Comparison of ENCODE assay signal across 16 cellular contexts in the genomic region with DNA sequence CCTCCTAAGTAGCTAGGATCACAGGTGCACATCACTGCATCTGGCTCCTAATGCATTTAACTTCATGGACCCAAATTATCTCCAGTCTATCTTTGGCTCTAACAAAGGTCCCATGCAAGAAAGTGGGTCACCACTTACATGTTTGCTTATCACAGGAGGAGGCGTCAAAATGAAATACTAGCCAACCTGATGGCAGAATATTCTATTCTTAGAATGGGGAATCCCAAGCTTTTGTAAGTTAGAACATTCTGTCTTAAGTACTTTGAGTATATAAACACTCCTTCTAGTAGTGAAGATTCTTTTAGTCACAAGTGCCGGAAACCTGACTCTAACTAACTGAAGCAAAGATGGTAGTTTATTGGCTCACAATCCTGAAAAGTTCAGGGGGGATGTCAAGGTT.
A peak's percentile ranks its signal among the peaks of the same experiment; 100 is the strongest.
DNase-seq lines count a peak whose midpoint lies in the region; ATAC-seq and TF ChIP-seq lines count a peak whose summit lies in the region.
"Had no signal": no experiment of that assay in that cellular context is flagged by ENCODE, and none has a peak within 500 bp of the region (broad histone marks: within the 10 kb centered on the region; RNA-seq: fewer than 3 reads in every experiment).

No MANE protein-coding gene starts in this region.

- H3K4me1 ChIP-seq in ascending aorta, result peaks cover 3 to 16% of the 10 kb centered on the region in 2 donors
- H3K4me1 ChIP-seq in heart left ventricle, result peaks cover 0 to 36% (median 19%) of the 10 kb centered on the region in 12 donors
- peaks cover 4 to 12% of the 10 kb centered on the region in 2 donors for H3K4me1 ChIP-seq in lung (ENCODE audit: control insufficient read depth in 2 of 2, insufficient read depth in 2 of 2, low read length in 2 of 2)
- H3K4me1 ChIP-seq in suprapubic skin, result peaks cover 14% of the 10 kb centered on the region

- H3K4me3 ChIP-seq in ascending aorta (no peak overlapping the region), heart left ventricle (no peak overlapping the region), lung (no peak overlapping the region), suprapubic skin (no peak overlapping the region)
- H3K4me3 ChIP-seq: GM23338, PC-9 had no signal

- H3K36me3 ChIP-seq in ascending aorta (no peaks in the 10 kb centered on the region), heart left ventricle (no peaks in the 10 kb centered on the region), lung (ENCODE audit: control insufficient read depth in 2 of 2, insufficient read depth in 2 of 2, low read length in 2 of 2) (no peaks in the 10 kb centered on the region), suprapubic skin (no peaks in the 10 kb centered on the region)

- H3K27me3 ChIP-seq in ascending aorta (no peaks in the 10 kb centered on the region), heart left ventricle (no peaks in the 10 kb centered on the region), lung (ENCODE audit: control insufficient read depth, insufficient read depth) (no peaks in the 10 kb centered on the region), suprapubic skin (no peaks in the 10 kb centered on the region)

- ATAC-seq in heart left ventricle (peak; percentile 61 to 74 (median 72)), lung (ENCODE audit: insufficient read depth, low FRiP score) (peak; percentile 39), HG03521 (IDR thresholded peaks at IDR 0.05; ENCODE audit: unreplicated experiment) (no peak), GM18909 (IDR thresholded peaks at IDR 0.05; ENCODE audit: poor library complexity, unreplicated experiment) (no peak), GM21423 (IDR thresholded peaks at IDR 0.05; ENCODE audit: unreplicated experiment) (no peak)
- ATAC-seq: GM23338 had no signal

- DNase-seq in ascending aorta (ENCODE audit: low spot score in 2 of 2) (no peak), heart left ventricle (no peak), lung (ENCODE audit: low spot score) (no peak), suprapubic skin (ENCODE audit: low spot score in 2 of 2) (no peak), HuH-7.5 (ENCODE audit: low spot score) (no peak)
- DNase-seq: KBM-7, NCI-H1092 treated with DMSO at 0.1 percent for 48 hours, NCI-H187, NCI-H2171 treated with DMSO at 0.1 percent for 48 hours, NCI-H774, PC-9 had no signal

- no peak for TF ChIP-seq CTCF in ascending aorta (IDR thresholded peaks at IDR 0.05)
- no peak for TF ChIP-seq CTCF in heart left ventricle (IDR thresholded peaks at IDR 0.05)
- no peak for TF ChIP-seq CTCF in lung (IDR thresholded peaks at IDR 0.05; ENCODE audit: control extremely low read depth, extremely low read depth)
- TF ChIP-seq CTCF in suprapubic skin (IDR thresholded peaks at IDR 0.05), result no peak

- peak overlapping the region; percentile 50 to 51 for H3K27ac ChIP-seq in ascending aorta
- H3K27ac ChIP-seq in heart left ventricle, result peak overlapping the region in 3 of 12 donors; percentile 35 to 50 (median 40)
- peak overlapping the region in 1 of 2 donors; percentile 47 for H3K27ac ChIP-seq in lung (ENCODE audit: low read depth in 1 of 2, low read length in 1 of 2)
- no peak overlapping the region for H3K27ac ChIP-seq in suprapubic skin
- H3K27ac ChIP-seq: HL-60, PC-9 had no signal

- 42 to 51% (median 49%) methylated on average over 2 of the region's 2 CpGs for WGBS in heart left ventricle, 4 donors
- 55 to 76% methylated on average over 2 of the region's 2 CpGs for WGBS in lung, 2 donors
- 73% methylated on average over 2 of the region's 2 CpGs for WGBS in suprapubic skin

- peak; percentile 77 for TF ChIP-seq EP300 in suprapubic skin (IDR thresholded peaks at IDR 0.05)

- intact Hi-C loops in ascending aorta (cut with DNase I) (loop anchor here (5.0 kb wide), 1 partner anchor 73 kb away; the partner anchor contains the start of gene ADAMTS9), heart left ventricle (cut with DNase I) (no loop called here)

- no peak for TF ChIP-seq POLR2A in heart left ventricle (IDR thresholded peaks at IDR 0.05)
- TF ChIP-seq POLR2A in suprapubic skin (IDR thresholded peaks at IDR 0.05), result no peak

- H3K9me3 ChIP-seq in ascending aorta, result no peaks in the 10 kb centered on the region
- no peaks in the 10 kb centered on the region for H3K9me3 ChIP-seq in heart left ventricle
- no peaks in the 10 kb centered on the region for H3K9me3 ChIP-seq in lung (ENCODE audit: control insufficient read depth in 2 of 2, insufficient read depth in 1 of 2, low read length in 1 of 2)
- no peaks in the 10 kb centered on the region for H3K9me3 ChIP-seq in suprapubic skin

Comparison
In these comparisons a context has a peak if more than half of its experiments do, and no peak if none do; other contexts are left out.
1. ATAC-seq: peak in heart left ventricle (4 of 4) and lung (single experiment); none in HG03521 (single experiment), GM18909 (single experiment) and GM21423 (single experiment).